In the genomic region with DNA sequence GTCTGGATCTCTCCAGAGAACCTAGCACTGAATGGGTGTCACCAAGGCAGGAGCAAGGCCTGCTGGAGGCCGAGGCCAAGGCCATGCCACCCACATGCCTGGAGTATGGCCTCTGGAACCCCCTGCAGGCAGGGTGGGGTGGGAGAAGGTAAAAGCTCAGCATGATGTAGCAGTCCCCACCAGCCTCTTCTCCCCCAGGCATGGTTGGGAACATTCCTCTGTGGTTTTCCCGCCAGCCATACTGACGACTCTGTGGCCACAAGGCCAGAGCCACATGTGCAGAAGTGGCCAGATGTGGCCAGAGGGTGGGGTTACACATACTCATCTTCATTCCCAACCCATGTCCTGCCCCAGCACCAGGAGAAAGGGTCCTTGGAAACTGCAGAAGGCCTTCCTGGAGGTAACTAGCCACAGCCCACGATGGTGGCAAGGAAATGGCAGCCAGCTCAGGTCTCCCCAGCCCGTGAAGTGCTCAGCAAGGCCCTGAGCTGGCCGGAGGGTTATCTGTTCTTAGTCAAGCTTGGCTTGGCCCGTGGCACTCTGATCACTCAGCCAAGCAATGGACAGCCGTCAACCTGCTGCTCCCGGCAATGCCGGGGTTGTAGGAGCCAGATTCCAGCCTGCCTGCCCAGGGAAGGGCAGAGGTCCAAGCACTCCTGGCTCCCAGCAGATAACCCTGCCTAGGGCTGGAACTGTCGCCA, we compare ENCODE assay signal across 1 cellular context.
TF ChIP-seq lines count a peak whose summit lies in the region.

No MANE protein-coding gene starts in this region.

TF ChIP-seq in endothelial cell of umbilical vein, 7 proteins besides CTCF, POLR2A, EP300 and RAD21:
- TF ChIP-seq JUN (IDR thresholded peaks at IDR 0.05; ENCODE audit: borderline replicate concordance, insufficient read depth, insufficient read length, low read depth) (no peak), GATA2 (IDR thresholded peaks at IDR 0.05; ENCODE audit: insufficient read depth, insufficient read length, low read depth, low read length) (no peak), EZH2 (IDR thresholded peaks at IDR 0.05; ENCODE audit: borderline replicate concordance, low read depth, low read length, severe bottlenecking) (no peak), MYC (IDR thresholded peaks at IDR 0.05; ENCODE audit: low read depth, low read length) (no peak), FOS (IDR thresholded peaks at IDR 0.05; ENCODE audit: borderline replicate concordance, insufficient read depth, low read length) (no peak), POLR2AphosphoS5 (IDR thresholded peaks at IDR 0.05; ENCODE audit: insufficient read depth, low read depth, low read length) (no peak)
- TF ChIP-seq, protein P1, sequence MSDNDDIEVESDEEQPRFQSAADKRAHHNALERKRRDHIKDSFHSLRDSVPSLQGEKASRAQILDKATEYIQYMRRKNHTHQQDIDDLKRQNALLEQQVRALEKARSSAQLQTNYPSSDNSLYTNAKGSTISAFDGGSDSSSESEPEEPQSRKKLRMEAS (IDR thresholded peaks at IDR 0.05; ENCODE audit: insufficient read depth, insufficient read length), result no peak
